ENCODE assay signal across 8 cellular contexts in genomic region chr6:10694302-10695085, GRCh38. TPM values are rescaled to one million over a fixed set of nuclear protein-coding genes. Genes with fewer than 3 reads are reported as not detected.
DNase-seq lines count a peak whose midpoint lies in the region; ATAC-seq and TF ChIP-seq lines count a peak whose summit lies in the region.

C6orf52 (minus strand) TSS chr6:10694616; CDS start chr6:10687550, 7,066 bp downstream.
PAK1IP1 (plus strand) TSS chr6:10694972; CDS start chr6:10694986, 14 bp downstream.

- H3K27ac Mint-ChIP-seq in dendritic cell treated with granulocyte-macrophage colony-stimulating factor and Interleukin-4, amounts not matched to agents 40 ng/mL and 50 ng/mL, for 4 days, result peak within 1 kb of the TSS; percentile 98

- no peak for TF ChIP-seq CTCF in C4-2B (conservative IDR thresholded peaks at IDR 0.05)

- H3K27ac ChIP-seq in C4-2B, result peak within 1 kb of the TSS; percentile 87

- peak within 1 kb of the TSS; percentile 99 for H3K4me3 Mint-ChIP-seq in dendritic cell treated with granulocyte-macrophage colony-stimulating factor and Interleukin-4, amounts not matched to agents 40 ng/mL and 50 ng/mL, for 4 days

- H3K9me3 Mint-ChIP-seq in dendritic cell treated with granulocyte-macrophage colony-stimulating factor and Interleukin-4, amounts not matched to agents 40 ng/mL and 50 ng/mL, for 4 days, result no peaks in the 10 kb centered on the region

- ATAC-seq in GM19372 (IDR thresholded peaks at IDR 0.05; ENCODE audit: low read depth, unreplicated experiment) (peak; percentile 99), HG03521 (IDR thresholded peaks at IDR 0.05; ENCODE audit: unreplicated experiment) (peak; percentile 98), left lobe of liver (peak; percentile 99)

- no peaks in the 10 kb centered on the region for H3K27me3 Mint-ChIP-seq in dendritic cell treated with granulocyte-macrophage colony-stimulating factor and Interleukin-4, amounts not matched to agents 40 ng/mL and 50 ng/mL, for 4 days

- intact Hi-C loops in dendritic cell treated with granulocyte-macrophage colony-stimulating factor and Interleukin-4, amounts not matched to agents 40 ng/mL and 50 ng/mL, for 4 days (cut with micrococcal nuclease), result loop anchor here (1.0 to 5.0 kb wide), 4 partner anchors 27 to 184 kb away; partner anchors contain the start of gene TMEM14B

- peaks cover 41% of the 10 kb centered on the region for H3K4me1 Mint-ChIP-seq in dendritic cell treated with granulocyte-macrophage colony-stimulating factor and Interleukin-4, amounts not matched to agents 40 ng/mL and 50 ng/mL, for 4 days (ENCODE audit: low read depth)

- H3K36me3 Mint-ChIP-seq in dendritic cell treated with granulocyte-macrophage colony-stimulating factor and Interleukin-4, amounts not matched to agents 40 ng/mL and 50 ng/mL, for 4 days (ENCODE audit: low read depth), result peaks cover 38% of the 10 kb centered on the region

- DNase-seq in NCI-H69 (lab: John Stamatoyannopoulos, UW), result peak; percentile 98
- peak; percentile 92 for DNase-seq in activated CD4-positive, alpha-beta T cell treated with anti-CD3 and anti-CD28 coated beads, Interleukin-2, amount 50 U/mL, for 1 hour
- DNase-seq in left lobe of liver (ENCODE audit: low spot score), result peak; percentile 93
- peak; percentile 92 to 94 for DNase-seq in stimulated activated CD4-positive, alpha-beta T cell treated with anti-CD3 and anti-CD28 coated beads, Interleukin-2, amount 100 ng/mL, for 24 hours

RNA-seq across cellular contexts. Expression of gene C6orf52, which starts in this region (rescaled TPM):
- total RNA-seq in left lobe of liver, result 2.2 TPM

RNA-seq across cellular contexts. Expression of gene PAK1IP1, which starts in this region (rescaled TPM):
- total RNA-seq in left lobe of liver, result 4.2 TPM

Comparison
In these comparisons a context has a peak if more than half of its experiments do, and no peak if none do; other contexts are left out.
1. Peak in every context shown above with its lines: DNase-seq, ATAC-seq and H3K27ac ChIP-seq.